Comparison of ENCODE assay signal across 8 cellular contexts in genomic region chr11:66052664-66052982, GRCh38. TPM values are rescaled to one million over a fixed set of nuclear protein-coding genes. Genes with fewer than 3 reads are reported as not detected.
DNase-seq lines count a peak whose midpoint lies in the region; ATAC-seq and TF ChIP-seq lines count a peak whose summit lies in the region.

No MANE protein-coding gene starts in this region.

- H3K4me3 ChIP-seq in testis = peak overlapping the region; percentile 79 to 96

- peak overlapping the region; percentile 94 for H3K27ac ChIP-seq in layer of hippocampus (ENCODE audit: low read depth, low read length)
- H3K27ac ChIP-seq in testis = peak overlapping the region; percentile 80 to 85

- H3K36me3 ChIP-seq in testis (ENCODE audit: low read depth, missing control alignments) = no peaks in the 10 kb centered on the region

- intact Hi-C loops in testis (cut with DNase I; ENCODE audit: low total_unique reads) = no loop called here

- no peak for TF ChIP-seq CTCF in testis (IDR thresholded peaks at IDR 0.05)

- no peak for DNase-seq in T-helper 2 cell treated with Interferon-gamma antibody and Interleukin-4, amounts not matched to agents 5 μg/mL and 100 μg/mL, for 36 hours (ENCODE audit: low spot score)
- DNase-seq in T-helper 2 cell (no peak), testis (no peak)
- DNase-seq in activated naive CD8-positive, alpha-beta T cell treated with anti-CD3 and anti-CD28 coated beads, Interleukin-2, amount 50 U/mL, for 24 hours = no peak
- DNase-seq in central memory CD4-positive, alpha-beta T cell = no peak
- DNase-seq in stimulated activated naive CD4-positive, alpha-beta T cell treated with Interleukin-2 at 50 U/mL for 16 hours (lab: John Stamatoyannopoulos, UW) = no peak

- peaks cover 37% of the 10 kb centered on the region for H3K4me1 ChIP-seq in testis

- peaks cover 45% of the 10 kb centered on the region for H3K36me3 Mint-ChIP-seq in T-helper 2 cell treated with Interferon-gamma antibody and Interleukin-4, amounts not matched to agents 5 μg/mL and 100 μg/mL, for 36 hours (ENCODE audit: low read depth)
- peaks cover 45% of the 10 kb centered on the region for H3K36me3 Mint-ChIP-seq in activated naive CD8-positive, alpha-beta T cell treated with anti-CD3 and anti-CD28 coated beads, Interleukin-2, amount 50 U/mL, for 24 hours (ENCODE audit: low read depth)

- 0 to 1% methylated on average over 17 of the region's 17 CpGs for WGBS in testis, 2 donors

- H3K4me1 Mint-ChIP-seq in T-helper 2 cell treated with Interferon-gamma antibody and Interleukin-4, amounts not matched to agents 5 μg/mL and 100 μg/mL, for 36 hours (ENCODE audit: low read depth) = peaks cover 23% of the 10 kb centered on the region
- peaks cover 34% of the 10 kb centered on the region for H3K4me1 Mint-ChIP-seq in activated naive CD8-positive, alpha-beta T cell treated with anti-CD3 and anti-CD28 coated beads, Interleukin-2, amount 50 U/mL, for 24 hours

- no peaks in the 10 kb centered on the region for H3K9me3 Mint-ChIP-seq in T-helper 2 cell treated with Interferon-gamma antibody and Interleukin-4, amounts not matched to agents 5 μg/mL and 100 μg/mL, for 36 hours
- H3K9me3 Mint-ChIP-seq in activated naive CD8-positive, alpha-beta T cell treated with anti-CD3 and anti-CD28 coated beads, Interleukin-2, amount 50 U/mL, for 24 hours = no peaks in the 10 kb centered on the region

- peaks cover 5% of the 10 kb centered on the region for H3K27me3 Mint-ChIP-seq in T-helper 2 cell treated with Interferon-gamma antibody and Interleukin-4, amounts not matched to agents 5 μg/mL and 100 μg/mL, for 36 hours (ENCODE audit: low read depth)
- peaks cover 4% of the 10 kb centered on the region for H3K27me3 Mint-ChIP-seq in activated naive CD8-positive, alpha-beta T cell treated with anti-CD3 and anti-CD28 coated beads, Interleukin-2, amount 50 U/mL, for 24 hours

- TF ChIP-seq POLR2A in testis (IDR thresholded peaks at IDR 0.05) = no peak

- H3K27me3 ChIP-seq in layer of hippocampus (ENCODE audit: control insufficient read depth, insufficient read depth, low read length) = peaks cover 2% of the 10 kb centered on the region
- H3K27me3 ChIP-seq in testis = no peaks in the 10 kb centered on the region

- ATAC-seq in activated naive CD8-positive, alpha-beta T cell treated with anti-CD3 and anti-CD28 coated beads, Interleukin-2, amount 50 U/mL, for 24 hours = no peak
- no peak for ATAC-seq in HG02938 (IDR thresholded peaks at IDR 0.05; ENCODE audit: unreplicated experiment)

- peak overlapping the region; percentile 100 for H3K4me3 Mint-ChIP-seq in T-helper 2 cell treated with Interferon-gamma antibody and Interleukin-4, amounts not matched to agents 5 μg/mL and 100 μg/mL, for 36 hours
- peak overlapping the region; percentile 99 for H3K4me3 Mint-ChIP-seq in activated naive CD8-positive, alpha-beta T cell treated with anti-CD3 and anti-CD28 coated beads, Interleukin-2, amount 50 U/mL, for 24 hours

- H3K27ac Mint-ChIP-seq in T-helper 2 cell treated with Interferon-gamma antibody and Interleukin-4, amounts not matched to agents 5 μg/mL and 100 μg/mL, for 36 hours = peak overlapping the region; percentile 99
- H3K27ac Mint-ChIP-seq in activated naive CD8-positive, alpha-beta T cell treated with anti-CD3 and anti-CD28 coated beads, Interleukin-2, amount 50 U/mL, for 24 hours = peak overlapping the region; percentile 98

- H3K9me3 ChIP-seq in testis = no peaks in the 10 kb centered on the region

RNA-seq across cellular contexts. Expression of gene SF3B2, which starts 0.5 kb away (rescaled TPM):
- total RNA-seq in testis = 100 to 1,000 TPM; 307 to 315 TPM
- 341 TPM for polyA plus RNA-seq in testis (ENCODE audit: insufficient read depth, low read depth, low replicate concordance)

RNA-seq across cellular contexts. Expression of gene GAL3ST3, which starts 3.7 kb away (rescaled TPM):
- 1 to 10 TPM; 2.0 to 4.0 TPM for total RNA-seq in testis
- 0.84 TPM for polyA plus RNA-seq in testis (ENCODE audit: insufficient read depth, low read depth, low replicate concordance)

RNA-seq across cellular contexts. Expression of gene PACS1, which starts 17.4 kb away (rescaled TPM):
- 100 to 1,000 TPM; 130 to 131 TPM for total RNA-seq in testis
- 111 TPM for polyA plus RNA-seq in testis (ENCODE audit: insufficient read depth, low read depth, low replicate concordance)

RNA-seq across cellular contexts. Expression of gene CATSPER1, which starts 26.3 kb away (rescaled TPM):
- total RNA-seq in testis = 10 to 100 TPM in 1 of 2 donors, 1 to 10 TPM in 1; 8.9 to 12.5 TPM
- 33.7 TPM for polyA plus RNA-seq in testis (ENCODE audit: insufficient read depth, low read depth, low replicate concordance)

RNA-seq across cellular contexts. Expression of gene CST6, which starts 40.8 kb away (rescaled TPM):
- 10 to 100 TPM in 1 of 2 donors, 1 to 10 TPM in 1; 6.6 to 11.9 TPM for total RNA-seq in testis
- 3.0 TPM for polyA plus RNA-seq in testis (ENCODE audit: insufficient read depth, low read depth, low replicate concordance)
